8 cellular contexts compared by ENCODE assay signal in genomic region chr9:137223078-137224040, GRCh38. TPM values are rescaled to one million over a fixed set of nuclear protein-coding genes. Genes with fewer than 3 reads are reported as not detected.
DNase-seq lines count a peak whose midpoint lies in the region; ATAC-seq and TF ChIP-seq lines count a peak whose summit lies in the region.

No MANE protein-coding gene starts in this region.

- DNase-seq in DMS153 (lab: John Stamatoyannopoulos, UW), result peak; percentile 95
- DNase-seq in OCI-M1 (lab: John Stamatoyannopoulos, UW), result peak; percentile 99
- DNase-seq in activated T-cell treated with anti-CD3 and anti-CD28 coated beads for 48 hours (ENCODE audit: low read depth), result peak; percentile 98
- DNase-seq in epithelial cell of proximal tubule (ENCODE audit: low read depth), result peak; percentile 80
- peak; percentile 99 for DNase-seq in mucosa of gallbladder (ENCODE audit: low spot score)
- peak; percentile 97 for DNase-seq in stimulated activated CD8-positive, alpha-beta memory T cell treated with anti-CD3 and anti-CD28 coated beads, Interleukin-4, amount 100 ng/mL, for 24 hours (ENCODE audit: low read depth)

- peaks cover 4% of the 10 kb centered on the region for H3K27me3 Mint-ChIP-seq in IgD-negative memory B cell

- H3K36me3 Mint-ChIP-seq in IgD-negative memory B cell, result no peaks in the 10 kb centered on the region

- TF ChIP-seq CTCF in epithelial cell of proximal tubule (conservative IDR thresholded peaks at IDR 0.05; ENCODE audit: low read depth, low read length), result no peak

- H3K27ac Mint-ChIP-seq in IgD-negative memory B cell, result peak overlapping the region; percentile 50 to 90 (median 88)

- peaks cover 0 to 4% (median 2%) of the 10 kb centered on the region in 3 donors for H3K4me1 Mint-ChIP-seq in IgD-negative memory B cell

- H3K4me3 Mint-ChIP-seq in IgD-negative memory B cell, result peak overlapping the region; percentile 76 to 94 (median 88)

- peak; percentile 59 for ATAC-seq in GM21576 (IDR thresholded peaks at IDR 0.05; ENCODE audit: unreplicated experiment)

- H3K9me3 Mint-ChIP-seq in IgD-negative memory B cell, result no peaks in the 10 kb centered on the region

- H3K4me3 ChIP-seq in epithelial cell of proximal tubule (ENCODE audit: low read depth, low read length), result peak overlapping the region; percentile 91

RNA-seq across cellular contexts. Expression of gene RNF208, which starts 1.3 kb away (rescaled TPM):
- not detected for polyA plus RNA-seq in IgD-negative memory B cell
- total RNA-seq in epithelial cell of proximal tubule (0.22 and 1.5 TPM in 2 replicates), mucosa of gallbladder (16.8 TPM)

RNA-seq across cellular contexts. Expression of gene CYSRT1, which starts 1.6 kb away (rescaled TPM):
- not detected for polyA plus RNA-seq in IgD-negative memory B cell
- 0.17 and 0.94 TPM in 2 replicates for total RNA-seq in epithelial cell of proximal tubule
- 0.78 TPM for total RNA-seq in mucosa of gallbladder

RNA-seq across cellular contexts. Expression of gene RNF224, which starts 3.9 kb away (rescaled TPM):
- polyA plus RNA-seq in IgD-negative memory B cell, result not detected
- total RNA-seq in epithelial cell of proximal tubule, result not detected in 2 replicates
- 0.95 TPM for total RNA-seq in mucosa of gallbladder

RNA-seq across cellular contexts. Expression of gene SLC34A3, which starts 7.3 kb away (rescaled TPM):
- polyA plus RNA-seq in IgD-negative memory B cell, result not detected
- total RNA-seq in epithelial cell of proximal tubule, result 0.07 TPM in 1 of 2 replicates, not detected in the other
- 0.49 TPM for total RNA-seq in mucosa of gallbladder

RNA-seq across cellular contexts. Expression of gene TUBB4B, which starts 17.7 kb away (rescaled TPM):
- 88.4 TPM for polyA plus RNA-seq in IgD-negative memory B cell
- 725 and 1,240 TPM in 2 replicates for total RNA-seq in epithelial cell of proximal tubule
- total RNA-seq in mucosa of gallbladder, result 296 TPM

Comparison
In these comparisons a context has a peak if more than half of its experiments do, and no peak if none do; other contexts are left out.
1. Peak in every context shown above with its lines: DNase-seq, ATAC-seq and H3K4me3 ChIP-seq.